In the genomic region with DNA sequence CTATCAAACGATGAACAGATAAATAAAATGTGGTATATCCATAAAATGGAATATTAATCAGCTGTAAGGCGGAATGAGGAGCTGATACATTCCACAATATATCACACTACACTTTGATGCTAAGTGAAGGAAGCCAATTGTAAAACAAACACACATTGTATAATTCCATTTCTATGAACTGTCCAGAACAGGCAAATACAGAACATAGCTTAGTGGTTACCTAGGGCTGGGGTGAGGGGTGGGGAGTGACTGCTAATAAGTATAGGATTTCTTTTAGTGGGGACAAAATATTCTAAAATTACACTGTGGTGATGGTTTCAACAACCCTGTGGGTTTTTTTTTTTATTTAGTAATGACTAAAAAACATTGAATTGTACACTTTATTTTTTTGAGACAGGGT, we compare ENCODE assay signal across 32 cellular contexts.
"Had no signal": no experiment of that assay in that cellular context is flagged by ENCODE, and none has a peak within 500 bp of the region (broad histone marks: within the 10 kb centered on the region; RNA-seq: fewer than 3 reads in every experiment).

No MANE protein-coding gene starts in this region.

- H3K27ac ChIP-seq: adrenal gland, body of pancreas, cardiac muscle cell, WERI-Rb-1 had no signal

- DNase-seq: activated CD4-positive, alpha-beta memory T cell treated with anti-CD3 and anti-CD28 coated beads, Interleukin-2, amount 10 ng/mL, durations not matched to agents 7 days and 5 days; activated CD4-positive, alpha-beta T cell treated with anti-CD3 and anti-CD28 coated beads for 1 hour; activated CD4-positive, alpha-beta T cell treated with anti-CD3 and anti-CD28 coated beads for 36 hours; activated CD4-positive, alpha-beta T cell treated with anti-CD3 and anti-CD28 coated beads for 48 hours; activated CD4-positive, alpha-beta T cell treated with anti-CD3 and anti-CD28 coated beads, Interleukin-2, amount 10 ng/mL, durations not matched to agents 7 days and 5 days; activated CD4-positive, alpha-beta T cell treated with anti-CD3 and anti-CD28 coated beads, Interleukin-2, amount 50 U/mL, for 48 hours; activated CD4-positive, CD25-positive, alpha-beta regulatory T cell; activated CD8-positive, alpha-beta memory T cell treated with anti-CD3 and anti-CD28 coated beads for 24 hours; activated CD8-positive, alpha-beta memory T cell treated with anti-CD3 and anti-CD28 coated beads, Interleukin-2, amount 10 ng/mL, durations not matched to agents 7 days and 5 days; activated CD8-positive, alpha-beta memory T cell treated with anti-CD3 and anti-CD28 coated beads, Interleukin-2, amount 50 U/mL, for 48 hours; activated CD8-positive, alpha-beta T cell treated with anti-CD3 and anti-CD28 coated beads, Interleukin-2, amount 10 ng/mL, durations not matched to agents 7 days and 5 days; activated effector memory CD4-positive, alpha-beta T cell treated with Interleukin-2 at 50 U/mL for 16 hours; activated gamma-delta T cell; activated naive CD4-positive, alpha-beta T cell treated with anti-CD3 and anti-CD28 coated beads, Interleukin-2, amount 10 ng/mL, durations not matched to agents 7 days and 5 days; activated naive CD4-positive, alpha-beta T cell treated with Interleukin-2 at 50 U/mL for 16 hours; activated naive CD8-positive, alpha-beta T cell treated with anti-CD3 and anti-CD28 coated beads, Interleukin-2, amount 10 ng/mL, durations not matched to agents 7 days and 5 days; activated naive CD8-positive, alpha-beta T cell treated with anti-CD3 and anti-CD28 coated beads, Interleukin-2, amount 50 U/mL, for 24 hours; activated T-cell treated with anti-CD3 and anti-CD28 coated beads, Interleukin-2, amount 50 U/mL, for 24 hours; activated T-cell treated with anti-CD3 and anti-CD28 coated beads, Interleukin-2, amount 50 U/mL, for 48 hours; adrenal gland; amniotic stem cell; aorta; body of pancreas; caudate nucleus; cerebellar nuclear complex; T-helper 1 cell; T-helper 2 cell; T-helper 9 cell; WERI-Rb-1 had no signal

- H3K36me3 ChIP-seq: adrenal gland, cardiac muscle cell, WERI-Rb-1 had no signal

- H3K27me3 ChIP-seq: adrenal gland, body of pancreas, cardiac muscle cell had no signal

- ATAC-seq: activated CD4-positive, alpha-beta T cell treated with anti-CD3 and anti-CD28 coated beads for 36 hours; activated CD4-positive, CD25-positive, alpha-beta regulatory T cell treated with anti-CD3 and anti-CD28 coated beads, Interleukin-2, amount 50 U/mL, for 24 hours; activated CD8-positive, alpha-beta memory T cell treated with anti-CD3 and anti-CD28 coated beads, Interleukin-2, amount 10 ng/mL, durations not matched to agents 7 days and 5 days; activated CD8-positive, alpha-beta T cell treated with anti-CD3 and anti-CD28 coated beads, Interleukin-2, amount 10 ng/mL, durations not matched to agents 7 days and 5 days; activated naive CD8-positive, alpha-beta T cell treated with anti-CD3 and anti-CD28 coated beads, Interleukin-2, amount 50 U/mL, for 24 hours; body of pancreas; WTC11 had no signal

- H3K4me3 ChIP-seq: adrenal gland, body of pancreas, cardiac muscle cell had no signal

- H3K9me3 ChIP-seq: adrenal gland, body of pancreas had no signal

- H3K4me1 ChIP-seq: adrenal gland, body of pancreas had no signal
